ENCODE assay signal across 9 cellular contexts in the genomic region with DNA sequence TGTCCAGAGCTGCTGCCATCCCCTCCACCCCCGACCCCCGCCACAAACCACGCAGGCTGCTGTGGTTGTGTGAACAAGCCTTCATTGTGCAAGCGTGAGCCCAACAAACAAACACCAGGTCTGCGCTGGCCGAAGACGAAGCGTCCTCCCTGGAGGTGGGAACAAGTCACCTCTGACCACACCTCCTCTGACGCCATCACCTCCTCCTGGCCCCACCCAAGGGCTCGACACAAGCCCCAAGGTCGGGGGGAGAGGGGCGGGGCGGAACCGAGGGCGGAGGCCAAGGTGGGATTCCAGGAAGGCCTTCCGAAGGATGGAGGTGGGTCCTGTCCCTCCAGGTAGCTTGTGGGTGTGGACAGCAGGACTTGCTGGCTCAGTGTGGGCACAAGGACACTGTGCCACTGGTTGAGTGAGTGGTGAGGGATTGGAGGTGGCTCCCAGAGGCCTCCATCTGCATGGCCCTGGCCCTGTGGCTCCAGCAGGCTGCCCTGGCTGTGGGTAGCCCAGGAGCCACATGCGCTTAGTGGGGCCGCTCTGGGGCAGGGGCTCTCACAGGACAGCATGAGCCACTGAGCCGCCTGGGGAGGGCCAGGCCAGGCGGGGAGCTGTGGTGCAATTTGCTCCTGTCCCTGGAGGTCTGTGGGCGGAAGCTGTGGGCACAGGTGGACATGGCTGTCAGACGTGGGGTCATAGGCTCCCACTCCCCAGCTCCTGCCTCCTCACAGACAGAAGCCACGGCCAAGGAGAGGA. TPM values are rescaled to one million over a fixed set of nuclear protein-coding genes. Genes with fewer than 3 reads are reported as not detected.
A peak's percentile ranks its signal among the peaks of the same experiment; 100 is the strongest.
DNase-seq lines count a peak whose midpoint lies in the region; TF ChIP-seq lines count a peak whose summit lies in the region.
"Had no signal": no experiment of that assay in that cellular context is flagged by ENCODE, and none has a peak within 500 bp of the region (broad histone marks: within the 10 kb centered on the region; RNA-seq: fewer than 3 reads in every experiment).

No MANE protein-coding gene starts in this region.

- H3K9me3 ChIP-seq in breast epithelium (no peaks in the 10 kb centered on the region), liver (ENCODE audit: control insufficient read depth in 4 of 4, low read length in 3 of 4) (no peaks in the 10 kb centered on the region), transverse colon (no peaks in the 10 kb centered on the region), Karpas-422 (ENCODE audit: low read length) (no peaks in the 10 kb centered on the region)

- peaks cover 51% of the 10 kb centered on the region for H3K4me1 Mint-ChIP-seq in activated CD4-positive, alpha-beta T cell treated with anti-CD3 and anti-CD28 coated beads, Interleukin-2, amount 10 ng/mL, durations not matched to agents 7 days and 5 days
- H3K4me1 Mint-ChIP-seq in nephron progenitor cell = peaks cover 8% of the 10 kb centered on the region

- intact Hi-C loops in breast epithelium (cut with DNase I; ENCODE audit: low total_unique reads) = no loop called here
- intact Hi-C loops in transverse colon (cut with DNase I; ENCODE audit: low total_unique reads) = no loop called here

- H3K4me3 Mint-ChIP-seq in activated CD4-positive, alpha-beta T cell treated with anti-CD3 and anti-CD28 coated beads, Interleukin-2, amount 10 ng/mL, durations not matched to agents 7 days and 5 days = no peak overlapping the region
- H3K4me3 Mint-ChIP-seq in nephron progenitor cell = no peak overlapping the region

- peak overlapping the region; percentile 66 to 93 for H3K27ac ChIP-seq in breast epithelium
- H3K27ac ChIP-seq in liver (ENCODE audit: low read depth in 1 of 2, low read length in 2 of 2) = peak overlapping the region; percentile 75 to 79
- peak overlapping the region; percentile 46 to 83 (median 53) for H3K27ac ChIP-seq in transverse colon
- no peak overlapping the region for H3K27ac ChIP-seq in Karpas-422 (ENCODE audit: low read length)

- H3K9me3 Mint-ChIP-seq in activated CD4-positive, alpha-beta T cell treated with anti-CD3 and anti-CD28 coated beads, Interleukin-2, amount 10 ng/mL, durations not matched to agents 7 days and 5 days = no peaks in the 10 kb centered on the region
- no peaks in the 10 kb centered on the region for H3K9me3 Mint-ChIP-seq in nephron progenitor cell

- POLR2A ChIA-PET in activated CD4-positive, alpha-beta T cell treated with anti-CD3 and anti-CD28 coated beads, Interleukin-2, amount 10 ng/mL, durations not matched to agents 7 days and 5 days (lab: Charles Lee) = no interaction called here

- no peaks in the 10 kb centered on the region for H4K20me1 ChIP-seq in Karpas-422 (ENCODE audit: insufficient read depth, low read depth, low read length)

- no peak overlapping the region for H3K4me3 ChIP-seq in breast epithelium
- no peak overlapping the region for H3K4me3 ChIP-seq in liver (ENCODE audit: low read depth in 1 of 3, low read length in 3 of 3)
- no peak overlapping the region for H3K4me3 ChIP-seq in transverse colon
- H3K4me3 ChIP-seq in Karpas-422 (ENCODE audit: low read length) = no peak overlapping the region

- TF ChIP-seq POLR2A in breast epithelium (IDR thresholded peaks at IDR 0.05) (no peak), transverse colon (IDR thresholded peaks at IDR 0.05) (peak; percentile 7)

- no peak for TF ChIP-seq EP300 in transverse colon (IDR thresholded peaks at IDR 0.05; ENCODE audit: low read depth)

- H3K36me3 Mint-ChIP-seq in activated CD4-positive, alpha-beta T cell treated with anti-CD3 and anti-CD28 coated beads, Interleukin-2, amount 10 ng/mL, durations not matched to agents 7 days and 5 days (ENCODE audit: low read depth) = peaks cover 3% of the 10 kb centered on the region
- no peaks in the 10 kb centered on the region for H3K36me3 Mint-ChIP-seq in nephron progenitor cell (ENCODE audit: low read depth)

- H3K79me2 ChIP-seq in Karpas-422 (ENCODE audit: low read length) = no peaks in the 10 kb centered on the region

- no peak overlapping the region for H3K4me2 ChIP-seq in Karpas-422 (ENCODE audit: low read depth, low read length, poor library complexity, severe bottlenecking)

- no peak overlapping the region for H2AFZ ChIP-seq in Karpas-422 (ENCODE audit: low read length)

- H3K27ac Mint-ChIP-seq in activated CD4-positive, alpha-beta T cell treated with anti-CD3 and anti-CD28 coated beads, Interleukin-2, amount 10 ng/mL, durations not matched to agents 7 days and 5 days = peak overlapping the region; percentile 91
- H3K27ac Mint-ChIP-seq in nephron progenitor cell = no peak overlapping the region

- no peak for TF ChIP-seq RAD21 in liver (IDR thresholded peaks at IDR 0.05)

- in situ Hi-C loops in transverse colon (cut with MboI; ENCODE audit: low pct_ligation_motif_present in 1 of 4, low pct_unique_long_range_greater_than_20kb in 1 of 4, low sequenced_read_pairs in 3 of 4) = no loop called here

- DNase-seq in activated CD4-positive, alpha-beta T cell treated with anti-CD3 and anti-CD28 coated beads, Interleukin-2, amount 10 ng/mL, durations not matched to agents 7 days and 5 days = no peak
- no peak for DNase-seq in activated CD4-positive, alpha-beta T cell treated with anti-CD3 and anti-CD28 coated beads, Interleukin-2, amount 50 U/mL, for 1 hour
- DNase-seq in breast epithelium (ENCODE audit: low spot score in 2 of 2) (no peak), transverse colon (no peak), Karpas-422 (no peak), occipital lobe (lab: John Stamatoyannopoulos, UW) (no peak), nephron progenitor cell (no peak)
- DNase-seq: activated CD8-positive, alpha-beta memory T cell treated with anti-CD3 and anti-CD28 coated beads for 24 hours had no signal

- no peak overlapping the region for H3K9ac ChIP-seq in liver (ENCODE audit: low read depth in 1 of 2, low read length in 2 of 2)
- H3K9ac ChIP-seq in Karpas-422 (ENCODE audit: low read length) = no peak overlapping the region

- H3K27me3 ChIP-seq in breast epithelium (no peaks in the 10 kb centered on the region), liver (ENCODE audit: control insufficient read depth in 4 of 4, insufficient read depth in 4 of 4, low read length in 3 of 4) (no peaks in the 10 kb centered on the region), transverse colon (no peaks in the 10 kb centered on the region), Karpas-422 (ENCODE audit: low read length) (no peaks in the 10 kb centered on the region)

- 72% methylated on average over 23 of the region's 23 CpGs for WGBS in liver
- WGBS in transverse colon (ENCODE audit: low coverage in 1 of 2), 2 donors = 48 to 89% methylated on average over 3 to 18 of the region's 23 CpGs

- H3K36me3 ChIP-seq in breast epithelium (no peaks in the 10 kb centered on the region), liver (ENCODE audit: control insufficient read depth in 4 of 4, insufficient read depth in 3 of 4, low read depth in 1 of 4, low read length in 3 of 4) (peaks cover 0 to 6% (median 0%) of the 10 kb centered on the region in 4 donors), transverse colon (no peaks in the 10 kb centered on the region), Karpas-422 (ENCODE audit: insufficient read depth, low read length) (no peaks in the 10 kb centered on the region)

- H3K9me2 ChIP-seq in Karpas-422 (replicated peaks; ENCODE audit: insufficient read depth, low read length) = no peaks in the 10 kb centered on the region

- H3K4me1 ChIP-seq in breast epithelium (peaks cover 3 to 10% of the 10 kb centered on the region in 2 donors), liver (ENCODE audit: control insufficient read depth in 4 of 4, insufficient read depth in 4 of 4, low read length in 3 of 4) (peaks cover 4 to 25% (median 11%) of the 10 kb centered on the region in 4 donors), transverse colon (peaks cover 0 to 22% (median 11%) of the 10 kb centered on the region in 4 donors), Karpas-422 (ENCODE audit: low read length) (peaks cover 52% of the 10 kb centered on the region)

- CTCF ChIA-PET in activated CD4-positive, alpha-beta T cell treated with anti-CD3 and anti-CD28 coated beads, Interleukin-2, amount 10 ng/mL, durations not matched to agents 7 days and 5 days (lab: Charles Lee) = interaction anchor here (2.0 to 3.1 kb wide), 3 partner anchors 8 to 48 kb away, joined by 4 to 13 read pairs (median 12); no protein-coding TSS in a partner anchor

- H3K27me3 Mint-ChIP-seq in activated CD4-positive, alpha-beta T cell treated with anti-CD3 and anti-CD28 coated beads, Interleukin-2, amount 10 ng/mL, durations not matched to agents 7 days and 5 days = no peaks in the 10 kb centered on the region
- H3K27me3 Mint-ChIP-seq in nephron progenitor cell (ENCODE audit: low read depth, poor library complexity) = peaks cover 7% of the 10 kb centered on the region

- TF ChIP-seq CTCF in breast epithelium (IDR thresholded peaks at IDR 0.05) (no peak), liver (IDR thresholded peaks at IDR 0.05; ENCODE audit: low read depth, low read length, missing input control) (no peak), transverse colon (IDR thresholded peaks at IDR 0.05) (no peak), nephron progenitor cell (IDR thresholded peaks at IDR 0.05) (no peak)

TF ChIP-seq in liver, 16 proteins besides CTCF, POLR2A, EP300 and RAD21:
- TF ChIP-seq, protein P1, sequence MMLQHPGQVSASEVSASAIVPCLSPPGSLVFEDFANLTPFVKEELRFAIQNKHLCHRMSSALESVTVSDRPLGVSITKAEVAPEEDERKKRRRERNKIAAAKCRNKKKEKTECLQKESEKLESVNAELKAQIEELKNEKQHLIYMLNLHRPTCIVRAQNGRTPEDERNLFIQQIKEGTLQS (IDR thresholded peaks at IDR 0.05) = no peak
- no peak for TF ChIP-seq FOXA1 (IDR thresholded peaks at IDR 0.05)

RNA-seq across cellular contexts. Expression of gene GPR17, which starts 7.4 kb away (rescaled TPM):
- total RNA-seq in activated CD4-positive, alpha-beta T cell treated with anti-CD3 and anti-CD28 coated beads, Interleukin-2, amount 10 ng/mL, durations not matched to agents 7 days and 5 days = not detected
- total RNA-seq in breast epithelium = not detected
- total RNA-seq in liver = under 1 TPM in 1 of 2 donors, not detected in 1; 0.14 TPM
- polyA plus RNA-seq in liver = under 1 TPM; 0.03 to 0.07 TPM
- under 1 TPM in 1 of 4 donors, not detected in 3; 0.14 TPM for total RNA-seq in transverse colon
- total RNA-seq in Karpas-422 (2014; rRNA removed; shearing (Covaris generic); ENCODE audit: low replicate concordance) = not detected in 2 replicates
- 6.1 TPM for total RNA-seq in occipital lobe

RNA-seq across cellular contexts. Expression of gene LIMS2, which starts 36.8 kb away (rescaled TPM):
- total RNA-seq in activated CD4-positive, alpha-beta T cell treated with anti-CD3 and anti-CD28 coated beads, Interleukin-2, amount 10 ng/mL, durations not matched to agents 7 days and 5 days = 10 to 100 TPM; 34.2 to 36.4 TPM
- 10 to 100 TPM in 2 of 3 donors, 1 to 10 TPM in 1; 9.5 to 27.9 (median 19.4) TPM for total RNA-seq in breast epithelium
- 10 to 100 TPM in 1 of 2 donors, 1 to 10 TPM in 1; 1.4 to 15.6 TPM for total RNA-seq in liver
- 10 to 100 TPM; 16.5 to 17.9 TPM for polyA plus RNA-seq in liver
- total RNA-seq in transverse colon = 100 to 1,000 TPM in 2 of 4 donors, 10 to 100 TPM in 2; 34.5 to 198 (median 91.3) TPM
- total RNA-seq in Karpas-422 (2014; rRNA removed; shearing (Covaris generic); ENCODE audit: low replicate concordance) = 0.32 and 0.56 TPM in 2 replicates
- 1.2 TPM for total RNA-seq in occipital lobe
